ENCODE assay signal across 9 cellular contexts in the genomic region with DNA sequence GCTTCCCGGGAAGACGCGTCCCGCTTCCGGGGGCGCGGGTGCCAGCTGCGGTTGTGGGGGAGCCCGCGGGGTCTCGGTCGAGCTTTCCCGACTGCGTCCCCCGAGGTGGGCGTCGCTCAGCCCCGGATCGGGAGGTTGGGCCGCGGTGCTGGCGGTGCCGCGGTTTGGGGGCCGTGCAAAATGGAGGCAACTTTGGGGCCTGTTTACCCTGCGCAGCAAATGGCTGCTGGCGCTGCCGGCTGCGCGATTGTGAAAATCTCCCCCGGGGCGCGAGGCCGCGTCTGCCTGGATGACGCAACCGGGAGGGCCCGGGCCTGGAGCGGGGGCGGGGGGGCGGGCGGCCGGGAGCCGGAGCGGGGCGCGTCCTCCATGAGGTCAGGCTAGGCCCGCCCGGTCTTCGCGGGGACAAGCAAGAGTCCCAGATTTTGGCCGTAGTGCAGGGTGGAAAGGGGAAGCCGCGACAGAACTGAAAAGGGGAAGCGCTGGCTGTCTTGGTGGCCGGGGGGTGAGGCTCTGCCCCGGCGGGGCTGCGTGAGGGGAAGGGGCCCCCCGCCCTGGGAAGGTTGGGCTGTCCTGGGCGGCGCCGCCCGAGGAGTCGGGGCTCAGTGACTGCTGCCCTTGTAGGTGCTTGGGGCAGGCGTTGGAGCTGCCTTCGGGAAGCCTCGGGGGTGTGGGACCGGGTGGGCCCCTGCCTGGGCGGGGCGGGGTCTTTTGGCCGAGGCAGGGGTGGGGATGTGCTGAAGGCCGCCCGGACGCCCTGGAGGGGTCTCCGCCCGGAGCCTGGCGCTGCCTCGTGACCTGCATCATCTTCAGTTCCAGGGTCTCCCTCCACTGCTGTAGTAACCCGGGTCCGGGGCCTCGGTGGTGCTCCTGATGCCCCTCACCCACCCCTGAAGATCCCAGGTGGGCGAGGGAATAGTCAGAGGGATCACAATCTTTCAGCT. TPM values are rescaled to one million over a fixed set of nuclear protein-coding genes. Genes with fewer than 3 reads are reported as not detected.
DNase-seq lines count a peak whose midpoint lies in the region.
"Had no signal": no experiment of that assay in that cellular context is flagged by ENCODE, and none has a peak within 500 bp of the region (broad histone marks: within the 10 kb centered on the region; RNA-seq: fewer than 3 reads in every experiment).

No MANE protein-coding gene starts in this region.

- H3K27me3 ChIP-seq in MG63 = no peaks in the 10 kb centered on the region

- DNase-seq in EL (peak; percentile 84), MG63 (peak; percentile 67), caudate nucleus (lab: John Stamatoyannopoulos, UW) (peak in 56 of 61 donors; percentile 22 to 82 (median 54)), iris pigment epithelial cell (ENCODE audit: low read depth) (peak; percentile 89), GM19240 (ENCODE audit: insufficient read length, low spot score) (no peak), NCI-H524 treated with DMSO at 0.1 percent for 48 hours (lab: John Stamatoyannopoulos, UW) (no peak)
- peak; percentile 73 for DNase-seq in activated CD4-positive, CD25-positive, alpha-beta regulatory T cell treated with anti-CD3 and anti-CD28 coated beads, Interleukin-2, amount 50 U/mL, for 72 hours

- peaks cover 36% of the 10 kb centered on the region for H3K36me3 ChIP-seq in MG63

- H3K27ac ChIP-seq in caudate nucleus (ENCODE audit: low read depth, low read length) = peak overlapping the region; percentile 99
- peak overlapping the region; percentile 81 to 99 (median 98) for H3K27ac ChIP-seq in skin epidermis

- no peaks in the 10 kb centered on the region for H3K9me3 ChIP-seq in MG63

- peak overlapping the region; percentile 77 for H3K4me3 ChIP-seq in MG63
- H3K4me3 ChIP-seq in skin epidermis = peak overlapping the region; percentile 72 to 100 (median 91)

RNA-seq across cellular contexts. Expression of gene PEAK3, which starts 11.1 kb away (rescaled TPM):
- not detected in 2 replicates for total RNA-seq in MG63 (2014; rRNA removed; shearing (Covaris generic); ENCODE audit: low replicate concordance)
- total RNA-seq: glomerular endothelial cell had no signal

RNA-seq across cellular contexts. Expression of gene JSRP1, which starts 14.6 kb away (rescaled TPM):
- total RNA-seq in MG63 (2014; rRNA removed; shearing (Covaris generic); ENCODE audit: low replicate concordance) = not detected in 2 replicates

RNA-seq across cellular contexts. Expression of gene AMH, which starts 21.7 kb away (rescaled TPM):
- total RNA-seq in MG63 (2014; rRNA removed; shearing (Covaris generic); ENCODE audit: low replicate concordance) = 0.49 and 4.1 TPM in 2 replicates

RNA-seq across cellular contexts. Expression of gene SF3A2, which starts 34.2 kb away (rescaled TPM):
- total RNA-seq in MG63 (2014; rRNA removed; shearing (Covaris generic); ENCODE audit: low replicate concordance) = 5.5 and 23.7 TPM in 2 replicates

RNA-seq across cellular contexts. Expression of gene PLEKHJ1, which starts 34.7 kb away (rescaled TPM):
- 23.1 and 25.6 TPM in 2 replicates for total RNA-seq in MG63 (2014; rRNA removed; shearing (Covaris generic); ENCODE audit: low replicate concordance)

Comparison
In these comparisons a context has a peak if more than half of its experiments do, and no peak if none do; other contexts are left out.
1. DNase-seq: peak in EL (single experiment), MG63 (single experiment), activated CD4-positive, CD25-positive, alpha-beta regulatory T cell treated with anti-CD3 and anti-CD28 coated beads, Interleukin-2, amount 50 U/mL, for 72 hours (single experiment), caudate nucleus (56 of 61) and iris pigment epithelial cell (single experiment); none in GM19240 (single experiment) and NCI-H524 treated with DMSO at 0.1 percent for 48 hours (single experiment).